ENCODE assay signal across 14 cellular contexts in genomic region chr1:3306583-3307285, GRCh38.
A peak's percentile ranks its signal among the peaks of the same experiment; 100 is the strongest.
DNase-seq lines count a peak whose midpoint lies in the region; ATAC-seq and TF ChIP-seq lines count a peak whose summit lies in the region.
"Had no signal": no experiment of that assay in that cellular context is flagged by ENCODE, and none has a peak within 500 bp of the region (broad histone marks: within the 10 kb centered on the region; RNA-seq: fewer than 3 reads in every experiment).

No MANE protein-coding gene starts in this region.

- no peak overlapping the region for H3K4me2 ChIP-seq in OCI-LY7 (ENCODE audit: low read length)

- H3K9me3 ChIP-seq in ascending aorta = no peaks in the 10 kb centered on the region
- no peaks in the 10 kb centered on the region for H3K9me3 ChIP-seq in OCI-LY7 (ENCODE audit: low read length)
- no peaks in the 10 kb centered on the region for H3K9me3 ChIP-seq in Caco-2
- H3K9me3 ChIP-seq: body of pancreas, ovary had no signal

- H3K79me2 ChIP-seq in OCI-LY7 (ENCODE audit: insufficient read depth, low read depth, low read length) = no peaks in the 10 kb centered on the region

- H3K36me3 ChIP-seq in ascending aorta (no peaks in the 10 kb centered on the region), kidney epithelial cell (ENCODE audit: control insufficient read depth, insufficient read depth, low read length) (no peaks in the 10 kb centered on the region), OCI-LY7 (ENCODE audit: insufficient read depth, low read length) (no peaks in the 10 kb centered on the region), Caco-2 (ENCODE audit: control insufficient read depth, insufficient read depth, low read length) (no peaks in the 10 kb centered on the region)
- H3K36me3 ChIP-seq: ovary had no signal

- H3K4me3 Mint-ChIP-seq in Caco-2 (ENCODE audit: unreplicated experiment) = no peak overlapping the region
- H3K4me3 Mint-ChIP-seq: activated B cell treated with CpG ODN at 0.5 μM for 24 hours; activated T-cell treated with anti-CD3 and anti-CD28 coated beads, Interleukin-2, amount 50 U/mL, for 24 hours; CD8-positive, alpha-beta T cell had no signal

- no peak overlapping the region for H3K27ac Mint-ChIP-seq in Caco-2 (ENCODE audit: unreplicated experiment)
- H3K27ac Mint-ChIP-seq: activated B cell treated with CpG ODN at 0.5 μM for 24 hours; activated T-cell treated with anti-CD3 and anti-CD28 coated beads, Interleukin-2, amount 50 U/mL, for 24 hours; CD8-positive, alpha-beta T cell had no signal

- intact Hi-C loops in ascending aorta (cut with DNase I) (no loop called here), OCI-LY7 (cut with micrococcal nuclease; ENCODE audit: unreplicated experiment) (no loop called here), Caco-2 (cut with micrococcal nuclease; ENCODE audit: unreplicated experiment) (no loop called here)

- H3K9me2 ChIP-seq in OCI-LY7 (ENCODE audit: insufficient read depth, low read length) = no peaks in the 10 kb centered on the region

- H4K20me1 ChIP-seq in OCI-LY7 (ENCODE audit: insufficient read depth, low read length) = no peaks in the 10 kb centered on the region

- ATAC-seq in GM21526 (IDR thresholded peaks at IDR 0.05; ENCODE audit: low FRiP score, unreplicated experiment) = no peak
- ATAC-seq: body of pancreas; CD8-positive, alpha-beta T cell had no signal

- BruUV-seq in OCI-LY7 (replicated peaks; lab: Mats Ljungman, UMichigan) (no TSS peak), Caco-2 (replicated peaks; lab: Mats Ljungman, UMichigan) (no TSS peak)

- TF ChIP-seq CTCF in AG04449 (IDR thresholded peaks at IDR 0.05; ENCODE audit: insufficient read depth, low read length, missing control alignments) (no peak), GM12865 (IDR thresholded peaks at IDR 0.05; ENCODE audit: insufficient read depth, low read depth, low read length, missing control alignments) (no peak), ascending aorta (IDR thresholded peaks at IDR 0.05) (no peak), kidney epithelial cell (IDR thresholded peaks at IDR 0.05; ENCODE audit: insufficient read depth, low read length, poor library complexity, severe bottlenecking) (no peak), OCI-LY7 (conservative IDR thresholded peaks at IDR 0.05; ENCODE audit: low read length) (no peak), Caco-2 (IDR thresholded peaks at IDR 0.05; ENCODE audit: insufficient read depth in 1 of 2, low read depth in 1 of 2, low read length in 1 of 2, severe bottlenecking in 1 of 2, unreplicated experiment in 1 of 2) (no peak)

- peak; percentile 49 for DNase-seq in AG04449 (ENCODE audit: low read depth, low spot score)
- DNase-seq in GM12865 (ENCODE audit: low read depth) = peak; percentile 4
- peak; percentile 30 to 80 for DNase-seq in ascending aorta (ENCODE audit: low spot score in 2 of 2)
- peak; percentile 54 for DNase-seq in kidney epithelial cell (ENCODE audit: low read depth)
- DNase-seq in OCI-LY7 (ENCODE audit: low spot score) = no peak
- DNase-seq in Caco-2 = no peak
- no peak for DNase-seq in GM19238 (ENCODE audit: insufficient read length, low spot score)
- DNase-seq: activated B cell treated with CpG ODN at 0.5 μM for 24 hours; activated T-cell treated with anti-CD3 and anti-CD28 coated beads, Interleukin-2, amount 50 U/mL, for 24 hours; body of pancreas; NCI-H1417 treated with DMSO at 0.1 percent for 48 hours; ovary had no signal

- peaks cover 9 to 47% of the 10 kb centered on the region in 2 donors for H3K4me1 ChIP-seq in ascending aorta
- H3K4me1 ChIP-seq in OCI-LY7 (ENCODE audit: insufficient read depth, low read length, poor library complexity, severe bottlenecking) = no peaks in the 10 kb centered on the region
- no peaks in the 10 kb centered on the region for H3K4me1 ChIP-seq in Caco-2
- H3K4me1 ChIP-seq: body of pancreas had no signal

- no peaks in the 10 kb centered on the region for H3K4me1 Mint-ChIP-seq in Caco-2 (ENCODE audit: low read depth, unreplicated experiment)

- no peaks in the 10 kb centered on the region for H3K27me3 Mint-ChIP-seq in Caco-2 (ENCODE audit: insufficient read depth, unreplicated experiment)

- CTCF ChIA-PET in AG04449 (lab: Yijun Ruan, JAX) (no interaction called here), OCI-LY7 (lab: Charles Lee; ENCODE audit: unreplicated experiment) (no interaction called here), Caco-2 (lab: Charles Lee) (no interaction called here)

- POLR2A ChIA-PET in AG04449 (lab: Yijun Ruan, JAX) = no interaction called here
- POLR2A ChIA-PET in OCI-LY7 (lab: Charles Lee) = interaction anchor here (0.6 kb wide), 1 partner anchor 1425 kb away, joined by 3 read pairs; no protein-coding TSS in a partner anchor
- POLR2A ChIA-PET in Caco-2 (lab: Charles Lee) = no interaction called here

- H3K27ac ChIP-seq in ascending aorta (peak overlapping the region; percentile 50 to 70), OCI-LY7 (ENCODE audit: low read depth, low read length, poor library complexity, severe bottlenecking) (no peak overlapping the region)
- H3K27ac ChIP-seq: body of pancreas, ovary had no signal

- no peaks in the 10 kb centered on the region for H3K9me3 Mint-ChIP-seq in Caco-2 (ENCODE audit: unreplicated experiment)
- H3K9me3 Mint-ChIP-seq: activated B cell treated with CpG ODN at 0.5 μM for 24 hours; activated T-cell treated with anti-CD3 and anti-CD28 coated beads, Interleukin-2, amount 50 U/mL, for 24 hours; CD8-positive, alpha-beta T cell had no signal

- H3K4me3 ChIP-seq in AG04449 (ENCODE audit: low read depth, low read length) (no peak overlapping the region), GM12865 (ENCODE audit: low read depth, low read length) (no peak overlapping the region), ascending aorta (no peak overlapping the region), kidney epithelial cell (ENCODE audit: low read depth, low read length) (no peak overlapping the region), OCI-LY7 (ENCODE audit: low read depth, low read length, poor library complexity, severe bottlenecking) (no peak overlapping the region), Caco-2 (ENCODE audit: low read depth, low read length) (no peak overlapping the region)
- H3K4me3 ChIP-seq: body of pancreas, ovary had no signal

- no peak overlapping the region for H2AFZ ChIP-seq in OCI-LY7 (ENCODE audit: low read length)

- H3K27me3 ChIP-seq in ascending aorta (no peaks in the 10 kb centered on the region), kidney epithelial cell (ENCODE audit: control insufficient read depth, insufficient read depth, low read length) (peaks cover 2% of the 10 kb centered on the region), Caco-2 (replicated peaks; ENCODE audit: control insufficient read depth, insufficient read depth, low read length) (no peaks in the 10 kb centered on the region)
- H3K27me3 ChIP-seq: body of pancreas, ovary had no signal

- H3K36me3 Mint-ChIP-seq in Caco-2 (ENCODE audit: insufficient read depth, unreplicated experiment) = peaks cover 6% of the 10 kb centered on the region
- H3K36me3 Mint-ChIP-seq: CD8-positive, alpha-beta T cell had no signal

Comparison
In these comparisons a context has a peak if more than half of its experiments do, and no peak if none do; other contexts are left out.
1. DNase-seq: peak in AG04449 (single experiment), GM12865 (single experiment), ascending aorta (2 of 2) and kidney epithelial cell (single experiment); none in OCI-LY7 (single experiment), Caco-2 (0 of 2) and GM19238 (single experiment).